1 cellular context compared by ENCODE assay signal in genomic region chr11:12725863-12726666, GRCh38.
TF ChIP-seq lines count a peak whose summit lies in the region.

No MANE protein-coding gene starts in this region.

TF ChIP-seq in K562, 482 proteins besides CTCF, POLR2A, EP300 and RAD21 (continued from another document and continues in another):
- no peak for TF ChIP-seq ZNF280A (IDR thresholded peaks at IDR 0.05; ENCODE audit: low read depth, partially characterized antibody)
- TF ChIP-seq ZNF140 (CRISPR knock-in tag; IDR thresholded peaks at IDR 0.05), result no peak
- no peak for TF ChIP-seq ELF1 (tag; IDR thresholded peaks at IDR 0.05)
- TF ChIP-seq CC2D1A (IDR thresholded peaks at IDR 0.05), result no peak
- no peak for TF ChIP-seq YBX1 (IDR thresholded peaks at IDR 0.05)
- TF ChIP-seq HMBOX1 (IDR thresholded peaks at IDR 0.05), result peak; percentile 68; the same call in 1 of the 2 replicates
- TF ChIP-seq RBM17 (IDR thresholded peaks at IDR 0.05; ENCODE audit: borderline replicate concordance, low read depth, low read length), result no peak
- no peak for TF ChIP-seq THAP7 (CRISPR knock-in tag; IDR thresholded peaks at IDR 0.05)
- TF ChIP-seq ZNF586 (CRISPR knock-in tag; conservative IDR thresholded peaks at IDR 0.05), result no peak
- no peak for TF ChIP-seq SUPT5H (IDR thresholded peaks at IDR 0.05)
- TF ChIP-seq ZFP36 (IDR thresholded peaks at IDR 0.05; ENCODE audit: low read depth, low read length, partially characterized antibody), result no peak
- TF ChIP-seq FOXJ2 (tag; IDR thresholded peaks at IDR 0.05), result no peak
- TF ChIP-seq THRAP3 (IDR thresholded peaks at IDR 0.05; ENCODE audit: borderline replicate concordance), result no peak
- TF ChIP-seq ILF3 (IDR thresholded peaks at IDR 0.05; ENCODE audit: borderline replicate concordance), result no peak
- no peak for TF ChIP-seq ZBTB7A (IDR thresholded peaks at IDR 0.05; ENCODE audit: borderline replicate concordance, control insufficient read depth, low read depth, low read length)
- no peak for TF ChIP-seq E2F1 (CRISPR knock-in tag; IDR thresholded peaks at IDR 0.05)
- TF ChIP-seq ARID3A (IDR thresholded peaks at IDR 0.05; ENCODE audit: borderline replicate concordance, low read depth, low read length), result no peak
- TF ChIP-seq ELF2 (CRISPR knock-in tag; IDR thresholded peaks at IDR 0.05), result no peak
- peak; percentile 74 for TF ChIP-seq ARID1B (IDR thresholded peaks at IDR 0.05)
- no peak for TF ChIP-seq ZNF408 (CRISPR knock-in tag; IDR thresholded peaks at IDR 0.05; ENCODE audit: low read depth)
- TF ChIP-seq DIDO1 (tag; IDR thresholded peaks at IDR 0.05; ENCODE audit: low read depth), result no peak
- no peak for TF ChIP-seq CHAMP1 (IDR thresholded peaks at IDR 0.05)
- TF ChIP-seq MAZ (CRISPR knock-in tag; conservative IDR thresholded peaks at IDR 0.05 in 1 of 2, IDR thresholded peaks at IDR 0.05 in 1 of 2), result no peak
- TF ChIP-seq KLF16 (IDR thresholded peaks at IDR 0.05), result no peak
- no peak for TF ChIP-seq NR2F6 (CRISPR knock-in tag; IDR thresholded peaks at IDR 0.05)
- TF ChIP-seq ZNF263 (CRISPR knock-in tag; IDR thresholded peaks at IDR 0.05; ENCODE audit: borderline replicate concordance), result no peak
- TF ChIP-seq SRSF1 (IDR thresholded peaks at IDR 0.05; ENCODE audit: low read depth, low read length), result no peak
- TF ChIP-seq MAX (CRISPR knock-in tag; IDR thresholded peaks at IDR 0.05), result no peak
- no peak for TF ChIP-seq MTA3 (IDR thresholded peaks at IDR 0.05; ENCODE audit: borderline replicate concordance)
- TF ChIP-seq FOSL1 (tag; conservative IDR thresholded peaks at IDR 0.05), result peak; percentile 81
- TF ChIP-seq ZBED1 (IDR thresholded peaks at IDR 0.05), result no peak
- no peak for TF ChIP-seq BDP1 (IDR thresholded peaks at IDR 0.05; ENCODE audit: insufficient read depth, insufficient read length)
- no peak for TF ChIP-seq ZNF518B (CRISPR knock-in tag; IDR thresholded peaks at IDR 0.05)
- TF ChIP-seq ZFP91 (CRISPR knock-in tag; IDR thresholded peaks at IDR 0.05), result no peak
- no peak for TF ChIP-seq SPI1 (IDR thresholded peaks at IDR 0.05; ENCODE audit: borderline replicate concordance, low read depth, low read length)
- TF ChIP-seq NR2C2 (CRISPR knock-in tag; IDR thresholded peaks at IDR 0.05), result no peak
- TF ChIP-seq NR2C2 (tag; IDR thresholded peaks at IDR 0.05), result no peak
- TF ChIP-seq SMARCB1 (IDR thresholded peaks at IDR 0.05; ENCODE audit: insufficient read length, low read depth), result no peak
- TF ChIP-seq KDM2B (CRISPR knock-in tag; IDR thresholded peaks at IDR 0.05), result no peak
- TF ChIP-seq CAMTA2 (CRISPR knock-in tag; conservative IDR thresholded peaks at IDR 0.05), result no peak
- TF ChIP-seq REST (CRISPR knock-in tag; IDR thresholded peaks at IDR 0.05; ENCODE audit: low read depth), result no peak
- peak in 1 of 2 experiments; percentile 37; a peak in 2 of 4 replicates for TF ChIP-seq FOXK2 (conservative IDR thresholded peaks at IDR 0.05 in 1 of 2, IDR thresholded peaks at IDR 0.05 in 1 of 2; ENCODE audit: low read depth in 2 of 2)
- TF ChIP-seq CBX8 (IDR thresholded peaks at IDR 0.05; ENCODE audit: borderline replicate concordance, extremely low read depth, low read depth, low read length, poor library complexity, severe bottlenecking), result no peak
- TF ChIP-seq POU5F1 (IDR thresholded peaks at IDR 0.05; ENCODE audit: borderline replicate concordance, low read depth, low read length, partially characterized antibody), result no peak
- no peak for TF ChIP-seq SRSF9 (IDR thresholded peaks at IDR 0.05; ENCODE audit: borderline replicate concordance, low read depth, low read length)
- TF ChIP-seq ZNF780A (CRISPR knock-in tag; IDR thresholded peaks at IDR 0.05), result no peak
- no peak for TF ChIP-seq SMAD2 (IDR thresholded peaks at IDR 0.05; ENCODE audit: low read depth, low read length)
- TF ChIP-seq TAF7 (tag; IDR thresholded peaks at IDR 0.05), result no peak
